Comparison of ENCODE assay signal across 20 cellular contexts in the genomic region with DNA sequence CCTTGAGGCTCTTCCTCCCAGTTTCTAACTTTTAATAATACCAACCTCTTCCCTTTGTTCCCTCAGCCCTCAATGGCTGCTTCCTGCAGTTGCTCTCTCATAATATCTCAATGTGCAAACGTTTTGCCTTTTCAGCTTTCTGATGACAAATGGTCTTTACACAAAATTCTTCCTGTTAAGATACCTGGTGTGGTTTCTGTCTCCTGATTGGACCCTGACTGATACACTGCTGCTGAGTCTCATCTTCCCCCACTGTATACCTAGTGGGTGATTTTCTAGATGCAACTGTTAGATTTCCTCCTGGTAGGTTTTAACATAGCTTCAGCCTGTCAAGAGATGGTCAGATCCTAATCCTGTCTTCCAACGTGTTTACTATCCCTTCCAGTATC.
DNase-seq lines count a peak whose midpoint lies in the region; ATAC-seq and TF ChIP-seq lines count a peak whose summit lies in the region.
"Had no signal": no experiment of that assay in that cellular context is flagged by ENCODE, and none has a peak within 500 bp of the region (broad histone marks: within the 10 kb centered on the region; RNA-seq: fewer than 3 reads in every experiment).

No MANE protein-coding gene starts in this region.

- H3F3A ChIP-seq in DOHH2 (ENCODE audit: control insufficient read depth, insufficient read depth): no peaks in the 10 kb centered on the region; the same call in 1 of the 2 replicates

- H3K36me3 Mint-ChIP-seq in natural killer cell: peaks cover 8% of the 10 kb centered on the region
- H3K36me3 Mint-ChIP-seq in osteocyte (ENCODE audit: unreplicated experiment): no peaks in the 10 kb centered on the region

- peak overlapping the region; percentile 41 for H2AFZ ChIP-seq in OCI-LY3 (ENCODE audit: low read depth, low read length)

- H3K9me3 Mint-ChIP-seq in natural killer cell (peaks cover 2 to 3% of the 10 kb centered on the region in 2 donors), osteocyte (ENCODE audit: unreplicated experiment) (peaks cover 4% of the 10 kb centered on the region)

- H3K27me3 Mint-ChIP-seq in natural killer cell (ENCODE audit: low read depth in 2 of 2) (peaks cover 0 to 6% of the 10 kb centered on the region in 2 donors), osteocyte (ENCODE audit: unreplicated experiment) (peaks cover 6% of the 10 kb centered on the region)
- H3K27me3 Mint-ChIP-seq: CD4-positive, alpha-beta memory T cell had no signal

- H3K27ac ChIP-seq in BLaER1 treated with 17β-estradiol and CSF1 and Interleukin-3, amounts not matched to agents 10 nM and 100 nM: peak overlapping the region in 8 of 11 experiments; percentile 35 to 87 (median 82); a peak in 15 of 22 replicates
- H3K27ac ChIP-seq in DOHH2 (ENCODE audit: low read depth, low read length): no peak overlapping the region
- no peak overlapping the region for H3K27ac ChIP-seq in OCI-LY3 (ENCODE audit: low read length)
- H3K27ac ChIP-seq: Peyer's patch had no signal

- TF ChIP-seq CTCF in DOHH2 (IDR thresholded peaks at IDR 0.05; ENCODE audit: low read depth, low read length, poor library complexity, severe bottlenecking): no peak
- no peak for TF ChIP-seq CTCF in OCI-LY3 (IDR thresholded peaks at IDR 0.05; ENCODE audit: low read depth, low read length)
- no peak for TF ChIP-seq CTCF in natural killer cell (IDR thresholded peaks at IDR 0.05)
- TF ChIP-seq CTCF in osteocyte (IDR thresholded peaks at IDR 0.05): no peak

- no peaks in the 10 kb centered on the region for H4K20me1 ChIP-seq in BLaER1 treated with 17β-estradiol and CSF1 and Interleukin-3, amounts not matched to agents 10 nM and 100 nM
- no peaks in the 10 kb centered on the region for H4K20me1 ChIP-seq in DOHH2 (ENCODE audit: control insufficient read depth, insufficient read depth, low read depth, low read length)
- no peaks in the 10 kb centered on the region for H4K20me1 ChIP-seq in OCI-LY3 (ENCODE audit: insufficient read depth, low read length)

- peaks cover 6 to 16% (median 11%) of the 10 kb centered on the region in 11 experiments; a peak in 16 of 22 replicates for H3K9me3 ChIP-seq in BLaER1 treated with 17β-estradiol and CSF1 and Interleukin-3, amounts not matched to agents 10 nM and 100 nM (replicated peaks in 1 of 11)
- H3K9me3 ChIP-seq in DOHH2 (ENCODE audit: control insufficient read depth, insufficient read depth, low read length) (no peaks in the 10 kb centered on the region), OCI-LY3 (ENCODE audit: insufficient read depth, low read length) (no peaks in the 10 kb centered on the region)
- H3K9me3 ChIP-seq: Caco-2, Peyer's patch had no signal

- H3K27ac Mint-ChIP-seq in natural killer cell (peak overlapping the region in 1 of 2 donors; percentile 52), osteocyte (ENCODE audit: unreplicated experiment) (no peak overlapping the region)

- no peaks in the 10 kb centered on the region for H3K9me2 ChIP-seq in DOHH2 (replicated peaks; ENCODE audit: control insufficient read depth, low read length)

- H3K27me3 ChIP-seq in BLaER1 treated with 17β-estradiol and CSF1 and Interleukin-3, amounts not matched to agents 10 nM and 100 nM: no peaks in the 10 kb centered on the region
- no peaks in the 10 kb centered on the region for H3K27me3 ChIP-seq in DOHH2 (ENCODE audit: control insufficient read depth, low read length)
- H3K27me3 ChIP-seq in OCI-LY3 (ENCODE audit: low read depth, low read length): peaks cover 9% of the 10 kb centered on the region; the same call in 1 of the 2 replicates
- H3K27me3 ChIP-seq: Peyer's patch had no signal

- DNase-seq in natural killer cell (no peak), osteocyte (ENCODE audit: extremely low spot score, unreplicated experiment) (no peak)
- DNase-seq: Caco-2; CD4-positive, alpha-beta memory T cell; DMS 273 treated with DMSO at 0.1 percent for 48 hours; NCI-H1105; NCI-H146; NCI-H2029 treated with DMSO at 0.1 percent for 48 hours; NCI-H226; NCI-H510A treated with DMSO at 0.1 percent for 48 hours; NCI-H748 treated with DMSO at 0.1 percent for 48 hours; NK-92 treated with Interleukin-12 subunit alpha and Interleukin-12 subunit beta, amount 100 ng/mL, for 24 hours; Peyer's patch had no signal

- ATAC-seq in natural killer cell: no peak
- no peak for ATAC-seq in HG03196 (IDR thresholded peaks at IDR 0.05; ENCODE audit: unreplicated experiment)
- ATAC-seq in HG02870 (IDR thresholded peaks at IDR 0.05; ENCODE audit: unreplicated experiment): no peak
- ATAC-seq: SK-N-SH treated with all-trans-retinoic acid at 6 μM for 48 hours had no signal

- intact Hi-C loops in natural killer cell (cut with micrococcal nuclease): no loop called here

- H3K4me1 Mint-ChIP-seq in natural killer cell (peaks cover 51 to 53% of the 10 kb centered on the region in 2 donors), osteocyte (ENCODE audit: unreplicated experiment) (no peaks in the 10 kb centered on the region)

- H3K4me1 ChIP-seq in BLaER1 treated with 17β-estradiol and CSF1 and Interleukin-3, amounts not matched to agents 10 nM and 100 nM: peaks cover 15 to 57% (median 49%) of the 10 kb centered on the region in 10 experiments
- H3K4me1 ChIP-seq in DOHH2 (ENCODE audit: control insufficient read depth, low read length) (peaks cover 39% of the 10 kb centered on the region), OCI-LY3 (ENCODE audit: low read length) (peaks cover 5% of the 10 kb centered on the region; the same call in 1 of the 2 replicates)
- H3K4me1 ChIP-seq: Caco-2, Peyer's patch had no signal

- peak overlapping the region in 8 of 11 experiments; percentile 65 to 87 (median 82); a peak in 16 of 22 replicates for H3K4me2 ChIP-seq in BLaER1 treated with 17β-estradiol and CSF1 and Interleukin-3, amounts not matched to agents 10 nM and 100 nM
- peak overlapping the region; percentile 23 for H3K4me2 ChIP-seq in DOHH2 (ENCODE audit: low read length)
- H3K4me2 ChIP-seq in OCI-LY3 (ENCODE audit: low read length): peak overlapping the region; percentile 11; the same call in 1 of the 2 replicates

- peak overlapping the region; percentile 14 for H3K4me3 Mint-ChIP-seq in natural killer cell
- no peak overlapping the region for H3K4me3 Mint-ChIP-seq in osteocyte (ENCODE audit: unreplicated experiment)

- peak overlapping the region in 3 of 11 experiments; percentile 4 to 59 (median 11); a peak in 3 of 22 replicates for H3K9ac ChIP-seq in BLaER1 treated with 17β-estradiol and CSF1 and Interleukin-3, amounts not matched to agents 10 nM and 100 nM
- no peak overlapping the region for H3K9ac ChIP-seq in OCI-LY3 (ENCODE audit: low read length)

- no peaks in the 10 kb centered on the region for H3K79me2 ChIP-seq in DOHH2 (ENCODE audit: control insufficient read depth, low read length)
- no peaks in the 10 kb centered on the region for H3K79me2 ChIP-seq in OCI-LY3 (ENCODE audit: low read length)

- no peaks in the 10 kb centered on the region for H3K36me3 ChIP-seq in BLaER1 treated with 17β-estradiol and CSF1 and Interleukin-3, amounts not matched to agents 10 nM and 100 nM
- H3K36me3 ChIP-seq in DOHH2 (ENCODE audit: control insufficient read depth, low read length) (no peaks in the 10 kb centered on the region), OCI-LY3 (replicated peaks; ENCODE audit: low read depth, low read length) (no peaks in the 10 kb centered on the region)
- H3K36me3 ChIP-seq: Peyer's patch had no signal

- peak overlapping the region in 1 of 10 experiments; percentile 7; a peak in 1 of 20 replicates for H3K4me3 ChIP-seq in BLaER1 treated with 17β-estradiol and CSF1 and Interleukin-3, amounts not matched to agents 10 nM and 100 nM
- H3K4me3 ChIP-seq in DOHH2 (ENCODE audit: low read length) (no peak overlapping the region), OCI-LY3 (ENCODE audit: low read length) (no peak overlapping the region)
- H3K4me3 ChIP-seq: K562, Peyer's patch had no signal

Comparison
In these comparisons a context has a peak if more than half of its experiments do, and no peak if none do; other contexts are left out.
1. H3K27ac ChIP-seq: peak in BLaER1 treated with 17β-estradiol and CSF1 and Interleukin-3, amounts not matched to agents 10 nM and 100 nM (8 of 11); none in DOHH2 (single experiment) and OCI-LY3 (single experiment).
2. H3K4me2 ChIP-seq: peak in every context shown above with its lines; median percentile 82 in BLaER1 treated with 17β-estradiol and CSF1 and Interleukin-3, amounts not matched to agents 10 nM and 100 nM; 23 in DOHH2; 11 in OCI-LY3.